24 cellular contexts compared by ENCODE assay signal in genomic region chr9:16090907-16091629, GRCh38.
A peak's percentile ranks its signal among the peaks of the same experiment; 100 is the strongest.
DNase-seq lines count a peak whose midpoint lies in the region; ATAC-seq, FAIRE-seq and TF ChIP-seq lines count a peak whose summit lies in the region.
"Had no signal": no experiment of that assay in that cellular context is flagged by ENCODE, and none has a peak within 500 bp of the region (broad histone marks: within the 10 kb centered on the region; RNA-seq: fewer than 3 reads in every experiment).

No MANE protein-coding gene starts in this region.

- no peak overlapping the region for H2BK120ac ChIP-seq in H1 (replicated peaks; ENCODE audit: low read depth, low read length)

- no peak for FAIRE-seq in H1 (lab: Jason Lieb, UNC)
- FAIRE-seq: urothelium cell line had no signal

- no peaks in the 10 kb centered on the region for H3K9me3 ChIP-seq in H1 (ENCODE audit: insufficient read depth in 2 of 2, low read depth in 1 of 2, low read length in 1 of 2)

- no peak overlapping the region for H2AK5ac ChIP-seq in H1 (ENCODE audit: low read depth, low read length)

- no peak overlapping the region for H3K4ac ChIP-seq in H1 (replicated peaks; ENCODE audit: insufficient read length, low read depth, low read length)

- H4K5ac ChIP-seq in H1 (ENCODE audit: insufficient read length, low read depth, low read length) = no peak overlapping the region

- no peak overlapping the region for H2BK20ac ChIP-seq in H1 (ENCODE audit: low read length)

- peak overlapping the region; percentile 57; the same call in 1 of the 2 replicates for H2AFZ ChIP-seq in H1 (ENCODE audit: low read length)

- TF ChIP-seq CTCF in H1 (IDR thresholded peaks at IDR 0.05; ENCODE audit: control extremely low read depth in 1 of 3, insufficient read depth in 1 of 3, low read depth in 1 of 3, low read length in 3 of 3) = no peak

- H3K27me3 ChIP-seq in H1 (replicated peaks in 1 of 4; ENCODE audit: control insufficient read depth in 3 of 4, extremely low read depth in 1 of 4, insufficient read depth in 3 of 4, low read length in 3 of 4) = no peaks in the 10 kb centered on the region
- H3K27me3 ChIP-seq: ascending aorta had no signal

- H2BK15ac ChIP-seq in H1 (ENCODE audit: low read length) = no peak overlapping the region

- H3K36me3 ChIP-seq in H1 (ENCODE audit: control insufficient read depth in 2 of 4, insufficient read depth in 4 of 4, low read length in 3 of 4) = no peaks in the 10 kb centered on the region
- H3K36me3 ChIP-seq: ascending aorta had no signal

- no peaks in the 10 kb centered on the region for H3K79me2 ChIP-seq in H1 (ENCODE audit: control insufficient read depth in 1 of 2, insufficient read depth in 2 of 2, low read length in 2 of 2)

- no peak overlapping the region for H4K8ac ChIP-seq in H1 (ENCODE audit: extremely low read depth, insufficient read depth, low read length)

- WGBS in H1 (ENCODE audit: extremely low coverage in 1 of 2, insufficient coverage in 1 of 2, insufficient read length in 1 of 2, insufficient replicate concordance in 2 of 2, low coverage in 1 of 2, low lambda C conversion rate in 2 of 2, missing lambda C conversion rate in 1 of 2), 2 experiments = 94% methylated on average over 3 of the region's 3 CpGs; no CpG with 5 or more reads in 1 of the 2 experiments

- H4K20me1 ChIP-seq in H1 (replicated peaks in 1 of 2; ENCODE audit: control insufficient read depth in 1 of 2, insufficient read depth in 2 of 2, low read length in 2 of 2) = no peaks in the 10 kb centered on the region

- TF ChIP-seq EP300 in H1 (IDR thresholded peaks at IDR 0.05; ENCODE audit: borderline replicate concordance in 1 of 2, low read depth in 2 of 2, low read length in 2 of 2) = no peak

- in situ Hi-C loops in ACHN (cut with HindIII; ENCODE audit: low pct_ligation_motif_present, low pct_unique_long_range_greater_than_20kb, low sequenced_read_pairs) = no loop called here

- no peaks in the 10 kb centered on the region for H3K4me1 ChIP-seq in H1 (replicated peaks in 1 of 4; ENCODE audit: control insufficient read depth in 3 of 4, insufficient read depth in 4 of 4, low read length in 3 of 4)

- no peak overlapping the region for H4K91ac ChIP-seq in H1 (replicated peaks; ENCODE audit: insufficient read length, low read length)

- no peak overlapping the region for H2BK5ac ChIP-seq in H1 (ENCODE audit: low read depth, low read length)

- no peak overlapping the region for H3K27ac ChIP-seq in H1 (ENCODE audit: low read depth, low read length)
- H3K27ac ChIP-seq: ascending aorta, RWPE1, skin epidermis had no signal

- H3K14ac ChIP-seq in H1 (ENCODE audit: insufficient read length) = no peak overlapping the region

- CTCF ChIA-PET in H1 (lab: Charles Lee; ENCODE audit: partially characterized antibody) = interaction anchor here (1.0 to 1.9 kb wide), 3 partner anchors 8 to 67 kb away, joined by 3 to 7 read pairs (median 3); no protein-coding TSS in a partner anchor

- DNase-seq in EH (ENCODE audit: low read depth) (peak; percentile 51), OCI-M1 (lab: John Stamatoyannopoulos, UW) (peak; percentile 57), H1 (ENCODE audit: low read depth in 1 of 2, low spot score in 2 of 2) (no peak), kidney glomerular epithelial cell (lab: John Stamatoyannopoulos, UW) (peak; percentile 12), COLO829 (ENCODE audit: low spot score) (no peak), ACHN (no peak), HT-29 (ENCODE audit: low spot score) (no peak)
- DNase-seq: activated CD4-positive, alpha-beta T cell treated with anti-CD3 and anti-CD28 coated beads for 48 hours; effector CD8-positive, alpha-beta T cell; GF-D8; head of caudate nucleus; KBM-7; NCI-H524; posterior cingulate gyrus; stimulated activated CD4-positive, alpha-beta T cell treated with anti-CD3 and anti-CD28 coated beads, Interleukin-1b, Interleukin-23, amount 100 ng/mL, for 48 hours had no signal

- POLR2A ChIA-PET in H1 (lab: Charles Lee; ENCODE audit: partially characterized antibody) = interaction anchor here (0.6 kb wide), 1 partner anchor 10 kb away, joined by 3 read pairs; no protein-coding TSS in a partner anchor

- no peak overlapping the region for H3K9ac ChIP-seq in H1 (replicated peaks in 1 of 4; ENCODE audit: extremely low read depth in 1 of 4, low read depth in 3 of 4, low read length in 3 of 4)

- no peak overlapping the region for H3K4me2 ChIP-seq in H1 (ENCODE audit: insufficient read depth in 1 of 2, low read depth in 2 of 2, low read length in 2 of 2)

- H2BK12ac ChIP-seq in H1 (ENCODE audit: low read depth, low read length) = no peak overlapping the region

- TF ChIP-seq POLR2A in H1 (IDR thresholded peaks at IDR 0.05; ENCODE audit: control extremely low read depth in 1 of 2, low read depth in 2 of 2, low read length in 2 of 2) = no peak

- H3K79me1 ChIP-seq in H1 (ENCODE audit: low read depth, low read length) = no peaks in the 10 kb centered on the region

- H3K56ac ChIP-seq in H1 (replicated peaks; ENCODE audit: insufficient read length, low read depth, low read length) = no peak overlapping the region

- no peak overlapping the region for H3K4me3 ChIP-seq in H1 (ENCODE audit: extremely low read depth in 1 of 4, insufficient read depth in 2 of 4, low read depth in 3 of 4, low read length in 4 of 4)
- H3K4me3 ChIP-seq: ascending aorta, skin epidermis had no signal

- H3K23ac ChIP-seq in H1 (ENCODE audit: insufficient read length) = no peak overlapping the region

- no peak overlapping the region for H3K18ac ChIP-seq in H1 (ENCODE audit: extremely low read depth, low read length)

- TF ChIP-seq RAD21 in H1 (IDR thresholded peaks at IDR 0.05 in 1 of 2, conservative IDR thresholded peaks at IDR 0.05 in 1 of 2; ENCODE audit: low read depth in 2 of 2, low read length in 2 of 2) = no peak

- no peaks in the 10 kb centered on the region for H3K23me2 ChIP-seq in H1 (ENCODE audit: low read depth, low read length)

- no peak for ATAC-seq in GM18520 (IDR thresholded peaks at IDR 0.05; ENCODE audit: unreplicated experiment)
- ATAC-seq: activated naive CD4-positive, alpha-beta T cell treated with anti-CD3 and anti-CD28 coated beads, Interleukin-2, amount 50 U/mL, for 72 hours; esophagus mucosa; HCT116; left lobe of liver had no signal

TF ChIP-seq in H1, 55 proteins besides CTCF, POLR2A, EP300 and RAD21:
- TF ChIP-seq KDM1A (IDR thresholded peaks at IDR 0.05; ENCODE audit: borderline replicate concordance, low read length) (no peak), CBX5 (IDR thresholded peaks at IDR 0.05; ENCODE audit: low read depth, low read length) (no peak), TBP (IDR thresholded peaks at IDR 0.05; ENCODE audit: low read depth, low read length) (no peak), SRF (IDR thresholded peaks at IDR 0.05; ENCODE audit: low read depth, low read length) (no peak), JUN (IDR thresholded peaks at IDR 0.05; ENCODE audit: low read depth, low read length) (no peak), KDM4A (IDR thresholded peaks at IDR 0.05; ENCODE audit: low read depth, low read length, severe bottlenecking) (no peak), RXRA (IDR thresholded peaks at IDR 0.05; ENCODE audit: insufficient read depth, low read depth, low read length) (no peak), SUZ12 (IDR thresholded peaks at IDR 0.05; ENCODE audit: low read length) (no peak), RBBP5 (IDR thresholded peaks at IDR 0.05; ENCODE audit: borderline replicate concordance, low read depth, low read length) (no peak), NANOG (IDR thresholded peaks at IDR 0.05; ENCODE audit: insufficient read depth, low read depth, low read length, poor library complexity, severe bottlenecking) (no peak), CBX8 (IDR thresholded peaks at IDR 0.05; ENCODE audit: borderline replicate concordance, low read depth, low read length) (no peak)
TF ChIP-seq in H1: peak in this region for 0.

Comparison
In these comparisons a context has a peak if more than half of its experiments do, and no peak if none do; other contexts are left out.
1. DNase-seq: peak in EH (single experiment), OCI-M1 (single experiment) and kidney glomerular epithelial cell (single experiment); none in H1 (0 of 2), COLO829 (single experiment), ACHN (single experiment) and HT-29 (single experiment).